ENCODE assay signal across 14 cellular contexts in genomic region chr1:61448934-61449368, GRCh38.
A peak's percentile ranks its signal among the peaks of the same experiment; 100 is the strongest.
DNase-seq lines count a peak whose midpoint lies in the region; ATAC-seq, FAIRE-seq and TF ChIP-seq lines count a peak whose summit lies in the region.
"Had no signal": no experiment of that assay in that cellular context is flagged by ENCODE, and none has a peak within 500 bp of the region (broad histone marks: within the 10 kb centered on the region; RNA-seq: fewer than 3 reads in every experiment).

No MANE protein-coding gene starts in this region.

- POLR2A ChIA-PET in RWPE1 (lab: Yijun Ruan, JAX; ENCODE audit: low non-redundant PET) = no interaction called here

- TF ChIP-seq CTCF in RWPE1 (conservative IDR thresholded peaks at IDR 0.05; ENCODE audit: low read depth) (no peak), fibroblast of lung (conservative IDR thresholded peaks at IDR 0.05 in 1 of 2, IDR thresholded peaks at IDR 0.05 in 1 of 2; ENCODE audit: low read depth in 1 of 2, low read length in 2 of 2) (no peak), mucosa of descending colon (IDR thresholded peaks at IDR 0.05) (no peak), tibial artery (IDR thresholded peaks at IDR 0.05) (peak in 1 of 2 experiments; percentile 13)

- no peak overlapping the region for H2AFZ ChIP-seq in fibroblast of lung (ENCODE audit: low read length)

- H3K9me3 ChIP-seq in fibroblast of lung (ENCODE audit: control insufficient read depth, insufficient read depth, low read depth, low read length) (no peaks in the 10 kb centered on the region), mucosa of descending colon (no peaks in the 10 kb centered on the region), tibial artery (no peaks in the 10 kb centered on the region)

- no peak for DNase-seq in RWPE1 (ENCODE audit: low spot score)
- peak; percentile 20 to 75 for DNase-seq in fibroblast of lung (ENCODE audit: low read depth in 2 of 2)
- peak in 2 of 3 donors; percentile 49 to 66 for DNase-seq in mucosa of descending colon
- peak; percentile 92 to 98 for DNase-seq in tibial artery
- no peak for DNase-seq in frontal cortex (ENCODE audit: low spot score in 2 of 2)
- no peak for DNase-seq in GM12891 (ENCODE audit: insufficient read length, low spot score)
- DNase-seq in NCI-H1092 (lab: John Stamatoyannopoulos, UW) = no peak
- DNase-seq: activated gamma-delta T cell treated with Interleukin-2 at 50 U/mL for 16 hours; CD4-positive, alpha-beta T cell; cortex of kidney; NCI-H187; T-cell had no signal

- ATAC-seq in mucosa of descending colon = no peak
- ATAC-seq in HG03469 (IDR thresholded peaks at IDR 0.05; ENCODE audit: unreplicated experiment) = no peak
- ATAC-seq: T-cell had no signal

- CTCF ChIA-PET in RWPE1 (lab: Yijun Ruan, JAX) = no interaction called here

- FAIRE-seq in frontal cortex (lab: Jason Lieb, UNC) (no peak), GM12891 (lab: Jason Lieb, UNC) (no peak)

- intact Hi-C loops in mucosa of descending colon (cut with DNase I, micrococcal nuclease) (no loop called here), tibial artery (cut with DNase I; ENCODE audit: low total_unique reads) (no loop called here)

- H3K27ac ChIP-seq in RWPE1 (peak overlapping the region; percentile 47), fibroblast of lung (ENCODE audit: insufficient read depth, low read length) (no peak overlapping the region), tibial artery (peak overlapping the region; percentile 88 to 93)

- H3K27me3 ChIP-seq in fibroblast of lung (ENCODE audit: control insufficient read depth, insufficient read depth, low read length) = no peaks in the 10 kb centered on the region
- no peaks in the 10 kb centered on the region for H3K27me3 ChIP-seq in tibial artery

- no peak overlapping the region for H3K4me2 ChIP-seq in fibroblast of lung (ENCODE audit: extremely low read depth, insufficient read depth, low read length)
- H3K4me2 ChIP-seq: smooth muscle cell had no signal

- peaks cover 3% of the 10 kb centered on the region for H3K4me1 ChIP-seq in fibroblast of lung (ENCODE audit: control insufficient read depth, extremely low read depth, insufficient read depth, low read length)
- peaks cover 49% of the 10 kb centered on the region for H3K4me1 ChIP-seq in mucosa of descending colon (ENCODE audit: low read depth)
- H3K4me1 ChIP-seq in tibial artery = peaks cover 0 to 92% (median 69%) of the 10 kb centered on the region in 4 donors

- TF ChIP-seq POLR2A in GM12891 (IDR thresholded peaks at IDR 0.05; ENCODE audit: low read depth, low read length) = no peak

- H3K36me3 ChIP-seq in fibroblast of lung (ENCODE audit: control insufficient read depth, insufficient read depth, low read length) = no peaks in the 10 kb centered on the region
- no peaks in the 10 kb centered on the region for H3K36me3 ChIP-seq in mucosa of descending colon (ENCODE audit: low read depth)
- no peaks in the 10 kb centered on the region for H3K36me3 ChIP-seq in tibial artery

- no peaks in the 10 kb centered on the region for H4K20me1 ChIP-seq in fibroblast of lung (ENCODE audit: control insufficient read depth, extremely low read depth, insufficient read depth, low read length)

- no peak overlapping the region for H3K4me3 ChIP-seq in fibroblast of lung (replicated peaks in 1 of 4; ENCODE audit: control extremely low read depth in 1 of 4, insufficient read depth in 1 of 4, low read depth in 3 of 4, low read length in 4 of 4)
- H3K4me3 ChIP-seq in mucosa of descending colon = no peak overlapping the region
- H3K4me3 ChIP-seq in tibial artery = no peak overlapping the region
- H3K4me3 ChIP-seq: smooth muscle cell had no signal

- H3K9ac ChIP-seq in fibroblast of lung (ENCODE audit: insufficient read depth, low read length) = no peak overlapping the region

- no peaks in the 10 kb centered on the region for H3K79me2 ChIP-seq in fibroblast of lung (ENCODE audit: control insufficient read depth, insufficient read depth, low read length)

TF ChIP-seq in GM12891, 5 proteins besides CTCF, POLR2A, EP300 and RAD21:
- no peak for TF ChIP-seq POU2F2 (IDR thresholded peaks at IDR 0.05; ENCODE audit: low read depth, low read length)
- TF ChIP-seq PAX5 (IDR thresholded peaks at IDR 0.05; ENCODE audit: insufficient read depth, low read length, severe bottlenecking) = no peak
- TF ChIP-seq SPI1 (IDR thresholded peaks at IDR 0.05; ENCODE audit: low read depth, low read length) = no peak
- no peak for TF ChIP-seq TAF1 (IDR thresholded peaks at IDR 0.05; ENCODE audit: low read depth, low read length)
- no peak for TF ChIP-seq POLR2AphosphoS5 (IDR thresholded peaks at IDR 0.05; ENCODE audit: low read depth, low read length)

Comparison
In these comparisons a context has a peak if more than half of its experiments do, and no peak if none do; other contexts are left out.
1. DNase-seq: peak in fibroblast of lung (2 of 2), mucosa of descending colon (2 of 3) and tibial artery (2 of 2); none in RWPE1 (single experiment), frontal cortex (0 of 2), GM12891 (single experiment) and NCI-H1092 (single experiment).